Comparison of ENCODE assay signal across 1 cellular context in the genomic region with DNA sequence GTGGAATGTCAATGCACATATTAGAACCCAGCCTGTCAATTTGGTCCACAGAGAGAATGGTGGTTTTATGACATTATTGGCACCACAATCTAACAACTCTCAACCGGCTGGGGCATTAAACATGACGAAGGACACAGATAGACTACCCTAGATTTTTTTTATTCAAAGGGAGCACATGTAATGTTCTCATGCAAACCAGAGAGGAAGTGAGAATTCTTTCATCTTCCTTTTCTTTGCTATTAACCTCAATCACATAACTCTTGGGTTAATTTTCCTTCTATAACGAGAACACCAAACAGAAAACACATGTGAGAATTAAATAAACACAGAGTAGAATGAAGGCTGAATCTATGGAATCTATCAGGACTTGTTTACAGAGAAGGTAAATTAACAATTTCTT.
TF ChIP-seq lines count a peak whose summit lies in the region.

No MANE protein-coding gene starts in this region.

TF ChIP-seq in GM12878, 131 proteins besides CTCF, POLR2A, EP300 and RAD21 (continued from another document and continues in another):
- TF ChIP-seq, protein P1, sequence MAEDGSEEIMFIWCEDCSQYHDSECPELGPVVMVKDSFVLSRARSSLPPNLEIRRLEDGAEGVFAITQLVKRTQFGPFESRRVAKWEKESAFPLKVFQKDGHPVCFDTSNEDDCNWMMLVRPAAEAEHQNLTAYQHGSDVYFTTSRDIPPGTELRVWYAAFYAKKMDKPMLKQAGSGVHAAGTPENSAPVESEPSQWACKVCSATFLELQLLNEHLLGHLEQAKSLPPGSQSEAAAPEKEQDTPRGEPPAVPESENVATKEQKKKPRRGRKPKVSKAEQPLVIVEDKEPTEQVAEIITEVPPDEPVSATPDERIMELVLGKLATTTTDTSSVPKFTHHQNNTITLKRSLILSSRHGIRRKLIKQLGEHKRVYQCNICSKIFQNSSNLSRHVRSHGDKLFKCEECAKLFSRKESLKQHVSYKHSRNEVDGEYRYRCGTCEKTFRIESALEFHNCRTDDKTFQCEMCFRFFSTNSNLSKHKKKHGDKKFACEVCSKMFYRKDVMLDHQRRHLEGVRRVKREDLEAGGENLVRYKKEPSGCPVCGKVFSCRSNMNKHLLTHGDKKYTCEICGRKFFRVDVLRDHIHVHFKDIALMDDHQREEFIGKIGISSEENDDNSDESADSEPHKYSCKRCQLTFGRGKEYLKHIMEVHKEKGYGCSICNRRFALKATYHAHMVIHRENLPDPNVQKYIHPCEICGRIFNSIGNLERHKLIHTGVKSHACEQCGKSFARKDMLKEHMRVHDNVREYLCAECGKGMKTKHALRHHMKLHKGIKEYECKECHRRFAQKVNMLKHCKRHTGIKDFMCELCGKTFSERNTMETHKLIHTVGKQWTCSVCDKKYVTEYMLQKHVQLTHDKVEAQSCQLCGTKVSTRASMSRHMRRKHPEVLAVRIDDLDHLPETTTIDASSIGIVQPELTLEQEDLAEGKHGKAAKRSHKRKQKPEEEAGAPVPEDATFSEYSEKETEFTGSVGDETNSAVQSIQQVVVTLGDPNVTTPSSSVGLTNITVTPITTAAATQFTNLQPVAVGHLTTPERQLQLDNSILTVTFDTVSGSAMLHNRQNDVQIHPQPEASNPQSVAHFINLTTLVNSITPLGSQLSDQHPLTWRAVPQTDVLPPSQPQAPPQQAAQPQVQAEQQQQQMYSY (CRISPR knock-in tag; IDR thresholded peaks at IDR 0.05) = no peak
- no peak for TF ChIP-seq RFX5 (IDR thresholded peaks at IDR 0.05; ENCODE audit: low read depth, low read length)
- peak; percentile 70 for TF ChIP-seq NFIC (IDR thresholded peaks at IDR 0.05; ENCODE audit: low read depth, low read length)
- TF ChIP-seq, protein P2, sequence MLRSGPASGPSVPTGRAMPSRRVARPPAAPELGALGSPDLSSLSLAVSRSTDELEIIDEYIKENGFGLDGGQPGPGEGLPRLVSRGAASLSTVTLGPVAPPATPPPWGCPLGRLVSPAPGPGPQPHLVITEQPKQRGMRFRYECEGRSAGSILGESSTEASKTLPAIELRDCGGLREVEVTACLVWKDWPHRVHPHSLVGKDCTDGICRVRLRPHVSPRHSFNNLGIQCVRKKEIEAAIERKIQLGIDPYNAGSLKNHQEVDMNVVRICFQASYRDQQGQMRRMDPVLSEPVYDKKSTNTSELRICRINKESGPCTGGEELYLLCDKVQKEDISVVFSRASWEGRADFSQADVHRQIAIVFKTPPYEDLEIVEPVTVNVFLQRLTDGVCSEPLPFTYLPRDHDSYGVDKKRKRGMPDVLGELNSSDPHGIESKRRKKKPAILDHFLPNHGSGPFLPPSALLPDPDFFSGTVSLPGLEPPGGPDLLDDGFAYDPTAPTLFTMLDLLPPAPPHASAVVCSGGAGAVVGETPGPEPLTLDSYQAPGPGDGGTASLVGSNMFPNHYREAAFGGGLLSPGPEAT (IDR thresholded peaks at IDR 0.05; ENCODE audit: low read depth) = peak; percentile 41; the same call in 1 of the 2 replicates
- TF ChIP-seq SUZ12 (IDR thresholded peaks at IDR 0.05; ENCODE audit: unreplicated experiment) = no peak
- peak; percentile 22; the same call in 1 of the 2 replicates for TF ChIP-seq IKZF1 (conservative IDR thresholded peaks at IDR 0.05)
- TF ChIP-seq, protein P3, sequence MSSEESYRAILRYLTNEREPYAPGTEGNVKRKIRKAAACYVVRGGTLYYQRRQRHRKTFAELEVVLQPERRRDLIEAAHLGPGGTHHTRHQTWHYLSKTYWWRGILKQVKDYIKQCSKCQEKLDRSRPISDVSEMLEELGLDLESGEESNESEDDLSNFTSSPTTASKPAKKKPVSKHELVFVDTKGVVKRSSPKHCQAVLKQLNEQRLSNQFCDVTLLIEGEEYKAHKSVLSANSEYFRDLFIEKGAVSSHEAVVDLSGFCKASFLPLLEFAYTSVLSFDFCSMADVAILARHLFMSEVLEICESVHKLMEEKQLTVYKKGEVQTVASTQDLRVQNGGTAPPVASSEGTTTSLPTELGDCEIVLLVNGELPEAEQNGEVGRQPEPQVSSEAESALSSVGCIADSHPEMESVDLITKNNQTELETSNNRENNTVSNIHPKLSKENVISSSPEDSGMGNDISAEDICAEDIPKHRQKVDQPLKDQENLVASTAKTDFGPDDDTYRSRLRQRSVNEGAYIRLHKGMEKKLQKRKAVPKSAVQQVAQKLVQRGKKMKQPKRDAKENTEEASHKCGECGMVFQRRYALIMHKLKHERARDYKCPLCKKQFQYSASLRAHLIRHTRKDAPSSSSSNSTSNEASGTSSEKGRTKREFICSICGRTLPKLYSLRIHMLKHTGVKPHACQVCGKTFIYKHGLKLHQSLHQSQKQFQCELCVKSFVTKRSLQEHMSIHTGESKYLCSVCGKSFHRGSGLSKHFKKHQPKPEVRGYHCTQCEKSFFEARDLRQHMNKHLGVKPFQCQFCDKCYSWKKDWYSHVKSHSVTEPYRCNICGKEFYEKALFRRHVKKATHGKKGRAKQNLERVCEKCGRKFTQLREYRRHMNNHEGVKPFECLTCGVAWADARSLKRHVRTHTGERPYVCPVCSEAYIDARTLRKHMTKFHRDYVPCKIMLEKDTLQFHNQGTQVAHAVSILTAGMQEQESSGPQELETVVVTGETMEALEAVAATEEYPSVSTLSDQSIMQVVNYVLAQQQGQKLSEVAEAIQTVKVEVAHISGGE (CRISPR knock-in tag; IDR thresholded peaks at IDR 0.05) = no peak
- TF ChIP-seq MYB (IDR thresholded peaks at IDR 0.05; ENCODE audit: borderline replicate concordance, low read depth, low read length) = no peak
- TF ChIP-seq RUNX3 (IDR thresholded peaks at IDR 0.05; ENCODE audit: low read length) = peak; percentile 82
- TF ChIP-seq NRF1 (conservative IDR thresholded peaks at IDR 0.05; ENCODE audit: low read depth, low read length) = no peak
- TF ChIP-seq CBX5 (IDR thresholded peaks at IDR 0.05; ENCODE audit: low read depth) = no peak
- TF ChIP-seq CREB1 (IDR thresholded peaks at IDR 0.05; ENCODE audit: low read depth) = no peak
- TF ChIP-seq ESRRA (IDR thresholded peaks at IDR 0.05; ENCODE audit: low read length) = no peak
- TF ChIP-seq POLR2AphosphoS5 (IDR thresholded peaks at IDR 0.05; ENCODE audit: low read length) = no peak
- TF ChIP-seq NR2C2 (IDR thresholded peaks at IDR 0.05; ENCODE audit: borderline replicate concordance, control insufficient read depth, insufficient read length, low read depth) = no peak
- peak; percentile 84 for TF ChIP-seq MTA2 (IDR thresholded peaks at IDR 0.05; ENCODE audit: low read depth)
- TF ChIP-seq MTA3 (IDR thresholded peaks at IDR 0.05; ENCODE audit: borderline replicate concordance, low read length) = 0 out of 2 replicates have a peak, but pooled peaks have one; percentile 16
- no peak for TF ChIP-seq KAT2A (conservative IDR thresholded peaks at IDR 0.05; ENCODE audit: control insufficient read depth, low read depth, low read length)
- TF ChIP-seq, protein P4, sequence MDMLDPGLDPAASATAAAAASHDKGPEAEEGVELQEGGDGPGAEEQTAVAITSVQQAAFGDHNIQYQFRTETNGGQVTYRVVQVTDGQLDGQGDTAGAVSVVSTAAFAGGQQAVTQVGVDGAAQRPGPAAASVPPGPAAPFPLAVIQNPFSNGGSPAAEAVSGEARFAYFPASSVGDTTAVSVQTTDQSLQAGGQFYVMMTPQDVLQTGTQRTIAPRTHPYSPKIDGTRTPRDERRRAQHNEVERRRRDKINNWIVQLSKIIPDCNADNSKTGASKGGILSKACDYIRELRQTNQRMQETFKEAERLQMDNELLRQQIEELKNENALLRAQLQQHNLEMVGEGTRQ (IDR thresholded peaks at IDR 0.05; ENCODE audit: borderline replicate concordance, low read depth, low read length) = no peak
- TF ChIP-seq, protein P5, sequence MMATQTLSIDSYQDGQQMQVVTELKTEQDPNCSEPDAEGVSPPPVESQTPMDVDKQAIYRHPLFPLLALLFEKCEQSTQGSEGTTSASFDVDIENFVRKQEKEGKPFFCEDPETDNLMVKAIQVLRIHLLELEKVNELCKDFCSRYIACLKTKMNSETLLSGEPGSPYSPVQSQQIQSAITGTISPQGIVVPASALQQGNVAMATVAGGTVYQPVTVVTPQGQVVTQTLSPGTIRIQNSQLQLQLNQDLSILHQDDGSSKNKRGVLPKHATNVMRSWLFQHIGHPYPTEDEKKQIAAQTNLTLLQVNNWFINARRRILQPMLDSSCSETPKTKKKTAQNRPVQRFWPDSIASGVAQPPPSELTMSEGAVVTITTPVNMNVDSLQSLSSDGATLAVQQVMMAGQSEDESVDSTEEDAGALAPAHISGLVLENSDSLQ (IDR thresholded peaks at IDR 0.05) = peak; percentile 13; the same call in 1 of the 2 replicates
- TF ChIP-seq FOXM1 (IDR thresholded peaks at IDR 0.05; ENCODE audit: low read depth, low read length) = peak; percentile 75; the same call in 1 of the 2 replicates
- TF ChIP-seq MEF2B (IDR thresholded peaks at IDR 0.05; ENCODE audit: partially characterized antibody, poor library complexity, severe bottlenecking) = peak; percentile 44
- TF ChIP-seq ETV6 (conservative IDR thresholded peaks at IDR 0.05 in 1 of 2, IDR thresholded peaks at IDR 0.05 in 1 of 2; ENCODE audit: borderline replicate concordance in 1 of 2, low read depth in 1 of 2) = peak in 1 of 2 experiments; percentile 35; a peak in 1 of 4 replicates
- TF ChIP-seq, protein P6, sequence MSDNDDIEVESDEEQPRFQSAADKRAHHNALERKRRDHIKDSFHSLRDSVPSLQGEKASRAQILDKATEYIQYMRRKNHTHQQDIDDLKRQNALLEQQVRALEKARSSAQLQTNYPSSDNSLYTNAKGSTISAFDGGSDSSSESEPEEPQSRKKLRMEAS (IDR thresholded peaks at IDR 0.05; ENCODE audit: low read depth, low read length) = no peak
- peak; percentile 96 for TF ChIP-seq SPI1 (IDR thresholded peaks at IDR 0.05; ENCODE audit: borderline replicate concordance, insufficient read depth, low read depth, low read length)
- TF ChIP-seq GABPA (IDR thresholded peaks at IDR 0.05; ENCODE audit: low read depth) = no peak
- TF ChIP-seq BCL11A (IDR thresholded peaks at IDR 0.05; ENCODE audit: low read depth, low read length) = peak; percentile 39; the same call in 1 of the 2 replicates
- TF ChIP-seq, protein P7, sequence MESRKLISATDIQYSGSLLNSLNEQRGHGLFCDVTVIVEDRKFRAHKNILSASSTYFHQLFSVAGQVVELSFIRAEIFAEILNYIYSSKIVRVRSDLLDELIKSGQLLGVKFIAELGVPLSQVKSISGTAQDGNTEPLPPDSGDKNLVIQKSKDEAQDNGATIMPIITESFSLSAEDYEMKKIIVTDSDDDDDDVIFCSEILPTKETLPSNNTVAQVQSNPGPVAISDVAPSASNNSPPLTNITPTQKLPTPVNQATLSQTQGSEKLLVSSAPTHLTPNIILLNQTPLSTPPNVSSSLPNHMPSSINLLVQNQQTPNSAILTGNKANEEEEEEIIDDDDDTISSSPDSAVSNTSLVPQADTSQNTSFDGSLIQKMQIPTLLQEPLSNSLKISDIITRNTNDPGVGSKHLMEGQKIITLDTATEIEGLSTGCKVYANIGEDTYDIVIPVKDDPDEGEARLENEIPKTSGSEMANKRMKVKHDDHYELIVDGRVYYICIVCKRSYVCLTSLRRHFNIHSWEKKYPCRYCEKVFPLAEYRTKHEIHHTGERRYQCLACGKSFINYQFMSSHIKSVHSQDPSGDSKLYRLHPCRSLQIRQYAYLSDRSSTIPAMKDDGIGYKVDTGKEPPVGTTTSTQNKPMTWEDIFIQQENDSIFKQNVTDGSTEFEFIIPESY (IDR thresholded peaks at IDR 0.05) = no peak
- TF ChIP-seq ZNF384 (IDR thresholded peaks at IDR 0.05; ENCODE audit: borderline replicate concordance, low read depth, low read length) = peak; percentile 80; the same call in 1 of the 2 replicates
- peak; percentile 88 for TF ChIP-seq TCF7 (IDR thresholded peaks at IDR 0.05; ENCODE audit: borderline replicate concordance)
- TF ChIP-seq, protein P8, sequence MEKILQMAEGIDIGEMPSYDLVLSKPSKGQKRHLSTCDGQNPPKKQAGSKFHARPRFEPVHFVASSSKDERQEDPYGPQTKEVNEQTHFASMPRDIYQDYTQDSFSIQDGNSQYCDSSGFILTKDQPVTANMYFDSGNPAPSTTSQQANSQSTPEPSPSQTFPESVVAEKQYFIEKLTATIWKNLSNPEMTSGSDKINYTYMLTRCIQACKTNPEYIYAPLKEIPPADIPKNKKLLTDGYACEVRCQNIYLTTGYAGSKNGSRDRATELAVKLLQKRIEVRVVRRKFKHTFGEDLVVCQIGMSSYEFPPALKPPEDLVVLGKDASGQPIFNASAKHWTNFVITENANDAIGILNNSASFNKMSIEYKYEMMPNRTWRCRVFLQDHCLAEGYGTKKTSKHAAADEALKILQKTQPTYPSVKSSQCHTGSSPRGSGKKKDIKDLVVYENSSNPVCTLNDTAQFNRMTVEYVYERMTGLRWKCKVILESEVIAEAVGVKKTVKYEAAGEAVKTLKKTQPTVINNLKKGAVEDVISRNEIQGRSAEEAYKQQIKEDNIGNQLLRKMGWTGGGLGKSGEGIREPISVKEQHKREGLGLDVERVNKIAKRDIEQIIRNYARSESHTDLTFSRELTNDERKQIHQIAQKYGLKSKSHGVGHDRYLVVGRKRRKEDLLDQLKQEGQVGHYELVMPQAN (conservative IDR thresholded peaks at IDR 0.05) = no peak
- TF ChIP-seq, protein P9, sequence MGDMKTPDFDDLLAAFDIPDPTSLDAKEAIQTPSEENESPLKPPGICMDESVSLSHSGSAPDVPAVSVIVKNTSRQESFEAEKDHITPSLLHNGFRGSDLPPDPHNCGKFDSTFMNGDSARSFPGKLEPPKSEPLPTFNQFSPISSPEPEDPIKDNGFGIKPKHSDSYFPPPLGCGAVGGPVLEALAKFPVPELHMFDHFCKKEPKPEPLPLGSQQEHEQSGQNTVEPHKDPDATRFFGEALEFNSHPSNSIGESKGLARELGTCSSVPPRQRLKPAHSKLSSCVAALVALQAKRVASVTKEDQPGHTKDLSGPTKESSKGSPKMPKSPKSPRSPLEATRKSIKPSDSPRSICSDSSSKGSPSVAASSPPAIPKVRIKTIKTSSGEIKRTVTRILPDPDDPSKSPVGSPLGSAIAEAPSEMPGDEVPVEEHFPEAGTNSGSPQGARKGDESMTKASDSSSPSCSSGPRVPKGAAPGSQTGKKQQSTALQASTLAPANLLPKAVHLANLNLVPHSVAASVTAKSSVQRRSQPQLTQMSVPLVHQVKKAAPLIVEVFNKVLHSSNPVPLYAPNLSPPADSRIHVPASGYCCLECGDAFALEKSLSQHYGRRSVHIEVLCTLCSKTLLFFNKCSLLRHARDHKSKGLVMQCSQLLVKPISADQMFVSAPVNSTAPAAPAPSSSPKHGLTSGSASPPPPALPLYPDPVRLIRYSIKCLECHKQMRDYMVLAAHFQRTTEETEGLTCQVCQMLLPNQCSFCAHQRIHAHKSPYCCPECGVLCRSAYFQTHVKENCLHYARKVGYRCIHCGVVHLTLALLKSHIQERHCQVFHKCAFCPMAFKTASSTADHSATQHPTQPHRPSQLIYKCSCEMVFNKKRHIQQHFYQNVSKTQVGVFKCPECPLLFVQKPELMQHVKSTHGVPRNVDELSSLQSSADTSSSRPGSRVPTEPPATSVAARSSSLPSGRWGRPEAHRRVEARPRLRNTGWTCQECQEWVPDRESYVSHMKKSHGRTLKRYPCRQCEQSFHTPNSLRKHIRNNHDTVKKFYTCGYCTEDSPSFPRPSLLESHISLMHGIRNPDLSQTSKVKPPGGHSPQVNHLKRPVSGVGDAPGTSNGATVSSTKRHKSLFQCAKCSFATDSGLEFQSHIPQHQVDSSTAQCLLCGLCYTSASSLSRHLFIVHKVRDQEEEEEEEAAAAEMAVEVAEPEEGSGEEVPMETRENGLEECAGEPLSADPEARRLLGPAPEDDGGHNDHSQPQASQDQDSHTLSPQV (IDR thresholded peaks at IDR 0.05) = no peak
- TF ChIP-seq TARDBP (IDR thresholded peaks at IDR 0.05; ENCODE audit: borderline replicate concordance) = no peak
- TF ChIP-seq, protein P10, sequence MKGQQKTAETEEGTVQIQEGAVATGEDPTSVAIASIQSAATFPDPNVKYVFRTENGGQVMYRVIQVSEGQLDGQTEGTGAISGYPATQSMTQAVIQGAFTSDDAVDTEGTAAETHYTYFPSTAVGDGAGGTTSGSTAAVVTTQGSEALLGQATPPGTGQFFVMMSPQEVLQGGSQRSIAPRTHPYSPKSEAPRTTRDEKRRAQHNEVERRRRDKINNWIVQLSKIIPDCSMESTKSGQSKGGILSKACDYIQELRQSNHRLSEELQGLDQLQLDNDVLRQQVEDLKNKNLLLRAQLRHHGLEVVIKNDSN (IDR thresholded peaks at IDR 0.05; ENCODE audit: borderline replicate concordance, extremely low read length, insufficient read depth, low read depth, low read length) = no peak
- no peak for TF ChIP-seq BMI1 (IDR thresholded peaks at IDR 0.05; ENCODE audit: borderline replicate concordance)
